Comparison of ENCODE assay signal across 10 cellular contexts in genomic region chr15:64619880-64620839, GRCh38.
DNase-seq lines count a peak whose midpoint lies in the region; ATAC-seq and TF ChIP-seq lines count a peak whose summit lies in the region.
"Had no signal": no experiment of that assay in that cellular context is flagged by ENCODE, and none has a peak within 500 bp of the region (broad histone marks: within the 10 kb centered on the region; RNA-seq: fewer than 3 reads in every experiment).

No MANE protein-coding gene starts in this region.

- DNase-seq in AG09319 (ENCODE audit: extremely low read depth, low read depth) (peak; percentile 36), HFFc6 (peak; percentile 52), kidney tubule cell (ENCODE audit: low spot score) (peak; percentile 37), vagina (ENCODE audit: extremely low spot score in 2 of 2) (no peak), Calu3 (no peak), suprapubic skin (ENCODE audit: low spot score in 2 of 2) (no peak)
- DNase-seq in activated naive CD8-positive, alpha-beta T cell treated with anti-CD3 and anti-CD28 coated beads, Interleukin-2, amount 50 U/mL, for 24 hours, result no peak
- DNase-seq: NCI-H524 treated with DMSO at 0.1 percent for 48 hours had no signal

- CTCF ChIA-PET in Calu3 (lab: Charles Lee), result interaction anchor here (0.6 to 1.3 kb wide), 3 partner anchors 14 to 19 kb away, joined by 3 to 5 read pairs (median 3); no protein-coding TSS in a partner anchor

- H3K27ac ChIP-seq in vagina, result no peak overlapping the region
- H3K27ac ChIP-seq in suprapubic skin, result no peak overlapping the region
- H3K27ac ChIP-seq: HL-60 had no signal

- H3K27ac Mint-ChIP-seq in HFFc6 (peak overlapping the region; percentile 79), Calu3 (ENCODE audit: unreplicated experiment) (no peak overlapping the region)
- peak overlapping the region; percentile 24 for H3K27ac Mint-ChIP-seq in activated naive CD8-positive, alpha-beta T cell treated with anti-CD3 and anti-CD28 coated beads, Interleukin-2, amount 50 U/mL, for 24 hours

- H3K4me1 Mint-ChIP-seq in HFFc6 (ENCODE audit: low read depth) (peaks cover 58% of the 10 kb centered on the region), Calu3 (ENCODE audit: low read depth, unreplicated experiment) (peaks cover 23% of the 10 kb centered on the region)
- peaks cover 86% of the 10 kb centered on the region for H3K4me1 Mint-ChIP-seq in activated naive CD8-positive, alpha-beta T cell treated with anti-CD3 and anti-CD28 coated beads, Interleukin-2, amount 50 U/mL, for 24 hours

- H3K9me3 Mint-ChIP-seq in HFFc6, result no peaks in the 10 kb centered on the region
- no peaks in the 10 kb centered on the region for H3K9me3 Mint-ChIP-seq in activated naive CD8-positive, alpha-beta T cell treated with anti-CD3 and anti-CD28 coated beads, Interleukin-2, amount 50 U/mL, for 24 hours
- H3K9me3 Mint-ChIP-seq in Calu3 (ENCODE audit: low read depth, unreplicated experiment), result no peaks in the 10 kb centered on the region

- TF ChIP-seq POLR2A in vagina (IDR thresholded peaks at IDR 0.05) (no peak), suprapubic skin (IDR thresholded peaks at IDR 0.05) (no peak)

- intact Hi-C loops in vagina (cut with DNase I), result no loop called here
- intact Hi-C loops in Calu3 (cut with micrococcal nuclease; ENCODE audit: unreplicated experiment), result no loop called here

- no peak for ATAC-seq in activated naive CD8-positive, alpha-beta T cell treated with anti-CD3 and anti-CD28 coated beads, Interleukin-2, amount 50 U/mL, for 24 hours
- no peak for ATAC-seq in GM18520 (IDR thresholded peaks at IDR 0.05; ENCODE audit: unreplicated experiment)

- peak overlapping the region; percentile 44 for H3K4me3 Mint-ChIP-seq in HFFc6
- H3K4me3 Mint-ChIP-seq in activated naive CD8-positive, alpha-beta T cell treated with anti-CD3 and anti-CD28 coated beads, Interleukin-2, amount 50 U/mL, for 24 hours, result no peak overlapping the region
- no peak overlapping the region for H3K4me3 Mint-ChIP-seq in Calu3 (ENCODE audit: low read depth, unreplicated experiment)

- TF ChIP-seq CTCF in AG09319 (IDR thresholded peaks at IDR 0.05; ENCODE audit: low read depth, low read length) (no peak), HFFc6 (IDR thresholded peaks at IDR 0.05) (no peak), vagina (IDR thresholded peaks at IDR 0.05) (no peak), Calu3 (IDR thresholded peaks at IDR 0.05; ENCODE audit: unreplicated experiment) (no peak), suprapubic skin (IDR thresholded peaks at IDR 0.05) (no peak)

- no peaks in the 10 kb centered on the region for H3K36me3 ChIP-seq in vagina
- H3K36me3 ChIP-seq in suprapubic skin, result no peaks in the 10 kb centered on the region

- H3K27me3 ChIP-seq in vagina (no peaks in the 10 kb centered on the region), suprapubic skin (no peaks in the 10 kb centered on the region)

- no TSS peak for BruUV-seq in Calu3 (replicated peaks; lab: Mats Ljungman, UMichigan)

- H3K27me3 Mint-ChIP-seq in HFFc6 (ENCODE audit: insufficient read depth) (peaks cover 3% of the 10 kb centered on the region), Calu3 (ENCODE audit: unreplicated experiment) (no peaks in the 10 kb centered on the region)
- no peaks in the 10 kb centered on the region for H3K27me3 Mint-ChIP-seq in activated naive CD8-positive, alpha-beta T cell treated with anti-CD3 and anti-CD28 coated beads, Interleukin-2, amount 50 U/mL, for 24 hours

- H3K36me3 Mint-ChIP-seq in HFFc6 (ENCODE audit: low read depth), result peaks cover 17% of the 10 kb centered on the region; the same call in 1 of the 2 replicates
- H3K36me3 Mint-ChIP-seq in activated naive CD8-positive, alpha-beta T cell treated with anti-CD3 and anti-CD28 coated beads, Interleukin-2, amount 50 U/mL, for 24 hours (ENCODE audit: low read depth), result peaks cover 7% of the 10 kb centered on the region
- H3K36me3 Mint-ChIP-seq in Calu3 (ENCODE audit: insufficient read depth, unreplicated experiment), result peaks cover 9% of the 10 kb centered on the region

- 38% methylated on average over 1 of the region's 1 CpG for WGBS in suprapubic skin

- no peak for TF ChIP-seq EP300 in suprapubic skin (IDR thresholded peaks at IDR 0.05)

- H3K4me3 ChIP-seq in vagina (no peak overlapping the region), suprapubic skin (no peak overlapping the region)

- H3K4me1 ChIP-seq in vagina (peaks cover 58% of the 10 kb centered on the region), suprapubic skin (peaks cover 35% of the 10 kb centered on the region)

- no peaks in the 10 kb centered on the region for H3K9me3 ChIP-seq in vagina
- no peaks in the 10 kb centered on the region for H3K9me3 ChIP-seq in suprapubic skin

Comparison
In these comparisons a context has a peak if more than half of its experiments do, and no peak if none do; other contexts are left out.
1. DNase-seq: peak in AG09319 (single experiment), HFFc6 (single experiment) and kidney tubule cell (single experiment); none in activated naive CD8-positive, alpha-beta T cell treated with anti-CD3 and anti-CD28 coated beads, Interleukin-2, amount 50 U/mL, for 24 hours (single experiment), vagina (0 of 2), Calu3 (single experiment) and suprapubic skin (0 of 2).